ENCODE assay signal across 1 cellular context in the genomic region with DNA sequence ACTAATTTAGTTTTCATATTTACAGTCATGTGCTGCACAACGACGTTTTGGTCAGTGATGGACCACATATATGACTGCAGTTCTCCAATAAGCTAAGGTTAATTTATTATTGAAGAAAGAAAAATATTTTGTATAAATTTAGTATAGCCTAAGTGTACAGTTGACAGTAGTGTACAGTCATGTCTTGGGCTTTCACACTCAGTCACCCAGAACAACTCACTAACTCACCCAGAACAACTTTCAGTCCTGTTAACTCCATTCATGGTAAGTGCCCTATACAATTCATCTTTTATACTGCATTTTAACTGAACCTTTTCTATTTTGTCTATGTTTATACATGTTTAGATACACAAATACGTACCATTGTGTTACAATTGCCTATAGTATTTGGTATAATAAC.
TF ChIP-seq lines count a peak whose summit lies in the region.

No MANE protein-coding gene starts in this region.

TF ChIP-seq in GM12878, 131 proteins besides CTCF, POLR2A, EP300 and RAD21:
- TF ChIP-seq HDAC6 (IDR thresholded peaks at IDR 0.05; ENCODE audit: unreplicated experiment) (no peak), ZNF24 (IDR thresholded peaks at IDR 0.05) (no peak), NRF1 (conservative IDR thresholded peaks at IDR 0.05; ENCODE audit: low read depth, low read length) (no peak), IRF4 (IDR thresholded peaks at IDR 0.05; ENCODE audit: low read depth, low read length) (no peak), RELB (IDR thresholded peaks at IDR 0.05; ENCODE audit: low read depth) (no peak), ATF2 (IDR thresholded peaks at IDR 0.05; ENCODE audit: low read length) (no peak), SMARCA5 (IDR thresholded peaks at IDR 0.05) (no peak), BCL11A (IDR thresholded peaks at IDR 0.05; ENCODE audit: low read depth, low read length) (no peak), POU2F2 (IDR thresholded peaks at IDR 0.05; ENCODE audit: borderline replicate concordance, low read depth, low read length) (no peak), SP1 (IDR thresholded peaks at IDR 0.05; ENCODE audit: low read depth, low read length) (no peak), ZNF274 (IDR thresholded peaks at IDR 0.05; ENCODE audit: insufficient read depth, insufficient read length) (no peak), BHLHE40 (IDR thresholded peaks at IDR 0.05; ENCODE audit: borderline replicate concordance in 1 of 2, low read depth in 2 of 2, low read length in 1 of 2) (no peak), KDM1A (IDR thresholded peaks at IDR 0.05; ENCODE audit: borderline replicate concordance) (no peak)
- TF ChIP-seq, protein P1, sequence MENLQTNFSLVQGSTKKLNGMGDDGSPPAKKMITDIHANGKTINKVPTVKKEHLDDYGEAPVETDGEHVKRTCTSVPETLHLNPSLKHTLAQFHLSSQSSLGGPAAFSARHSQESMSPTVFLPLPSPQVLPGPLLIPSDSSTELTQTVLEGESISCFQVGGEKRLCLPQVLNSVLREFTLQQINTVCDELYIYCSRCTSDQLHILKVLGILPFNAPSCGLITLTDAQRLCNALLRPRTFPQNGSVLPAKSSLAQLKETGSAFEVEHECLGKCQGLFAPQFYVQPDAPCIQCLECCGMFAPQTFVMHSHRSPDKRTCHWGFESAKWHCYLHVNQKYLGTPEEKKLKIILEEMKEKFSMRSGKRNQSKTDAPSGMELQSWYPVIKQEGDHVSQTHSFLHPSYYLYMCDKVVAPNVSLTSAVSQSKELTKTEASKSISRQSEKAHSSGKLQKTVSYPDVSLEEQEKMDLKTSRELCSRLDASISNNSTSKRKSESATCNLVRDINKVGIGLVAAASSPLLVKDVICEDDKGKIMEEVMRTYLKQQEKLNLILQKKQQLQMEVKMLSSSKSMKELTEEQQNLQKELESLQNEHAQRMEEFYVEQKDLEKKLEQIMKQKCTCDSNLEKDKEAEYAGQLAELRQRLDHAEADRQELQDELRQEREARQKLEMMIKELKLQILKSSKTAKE (IDR thresholded peaks at IDR 0.05; ENCODE audit: low read depth, poor library complexity, severe bottlenecking): no peak
- TF ChIP-seq, protein P2, sequence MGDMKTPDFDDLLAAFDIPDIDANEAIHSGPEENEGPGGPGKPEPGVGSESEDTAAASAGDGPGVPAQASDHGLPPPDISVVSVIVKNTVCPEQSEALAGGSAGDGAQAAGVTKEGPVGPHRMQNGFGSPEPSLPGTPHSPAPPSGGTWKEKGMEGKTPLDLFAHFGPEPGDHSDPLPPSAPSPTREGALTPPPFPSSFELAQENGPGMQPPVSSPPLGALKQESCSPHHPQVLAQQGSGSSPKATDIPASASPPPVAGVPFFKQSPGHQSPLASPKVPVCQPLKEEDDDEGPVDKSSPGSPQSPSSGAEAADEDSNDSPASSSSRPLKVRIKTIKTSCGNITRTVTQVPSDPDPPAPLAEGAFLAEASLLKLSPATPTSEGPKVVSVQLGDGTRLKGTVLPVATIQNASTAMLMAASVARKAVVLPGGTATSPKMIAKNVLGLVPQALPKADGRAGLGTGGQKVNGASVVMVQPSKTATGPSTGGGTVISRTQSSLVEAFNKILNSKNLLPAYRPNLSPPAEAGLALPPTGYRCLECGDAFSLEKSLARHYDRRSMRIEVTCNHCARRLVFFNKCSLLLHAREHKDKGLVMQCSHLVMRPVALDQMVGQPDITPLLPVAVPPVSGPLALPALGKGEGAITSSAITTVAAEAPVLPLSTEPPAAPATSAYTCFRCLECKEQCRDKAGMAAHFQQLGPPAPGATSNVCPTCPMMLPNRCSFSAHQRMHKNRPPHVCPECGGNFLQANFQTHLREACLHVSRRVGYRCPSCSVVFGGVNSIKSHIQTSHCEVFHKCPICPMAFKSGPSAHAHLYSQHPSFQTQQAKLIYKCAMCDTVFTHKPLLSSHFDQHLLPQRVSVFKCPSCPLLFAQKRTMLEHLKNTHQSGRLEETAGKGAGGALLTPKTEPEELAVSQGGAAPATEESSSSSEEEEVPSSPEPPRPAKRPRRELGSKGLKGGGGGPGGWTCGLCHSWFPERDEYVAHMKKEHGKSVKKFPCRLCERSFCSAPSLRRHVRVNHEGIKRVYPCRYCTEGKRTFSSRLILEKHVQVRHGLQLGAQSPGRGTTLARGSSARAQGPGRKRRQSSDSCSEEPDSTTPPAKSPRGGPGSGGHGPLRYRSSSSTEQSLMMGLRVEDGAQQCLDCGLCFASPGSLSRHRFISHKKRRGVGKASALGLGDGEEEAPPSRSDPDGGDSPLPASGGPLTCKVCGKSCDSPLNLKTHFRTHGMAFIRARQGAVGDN (IDR thresholded peaks at IDR 0.05): no peak
